Comparison of ENCODE assay signal across 34 cellular contexts in the genomic region with DNA sequence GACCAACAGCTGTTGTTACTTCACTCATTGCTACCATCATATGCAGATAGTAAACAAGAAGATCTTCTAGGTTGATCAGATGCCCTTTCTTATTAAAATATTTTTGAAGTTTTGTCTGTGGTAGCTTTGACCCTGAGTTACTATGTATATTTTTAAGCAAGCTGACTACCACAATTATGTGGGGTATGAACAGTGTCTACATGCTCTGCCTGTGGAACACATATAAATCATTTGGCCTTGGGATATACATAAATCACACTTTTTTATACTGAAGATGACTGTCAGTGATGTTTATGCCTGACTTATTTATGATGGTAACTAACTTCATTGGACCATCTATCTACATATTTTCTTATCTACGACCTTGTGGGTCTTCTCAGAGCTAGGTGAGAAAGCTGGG. TPM values are rescaled to one million over a fixed set of nuclear protein-coding genes. Genes with fewer than 3 reads are reported as not detected.
"Had no signal": no experiment of that assay in that cellular context is flagged by ENCODE, and none has a peak within 500 bp of the region (broad histone marks: within the 10 kb centered on the region; RNA-seq: fewer than 3 reads in every experiment).

No MANE protein-coding gene starts in this region.

- H2AFZ ChIP-seq: neural progenitor cell had no signal

- ATAC-seq: left colon; left lung; lower lobe of right lung; natural killer cell; right lobe of liver; stimulated activated naive B cell treated with anti-CD40 and anti-IgM and Interleukin-4, amounts not matched to agents 10 μg/mL and 1 μg/mL and 100 μg/mL, for 72 hours; stimulated activated naive CD8-positive, alpha-beta T cell treated with anti-CD3 and anti-CD28 coated beads, Interleukin-15, Interleukin-2, amounts not matched to agents 100 U/mL and 50 U/mL, for 24 hours had no signal

- DNase-seq: hypothalamus; immature natural killer cell; kidney; left colon; left lung; lower lobe of right lung; mammary epithelial cell; mesenchymal stem cell; naive B cell; natural killer cell; nephron progenitor cell; occipital lobe; right lobe of liver; stimulated activated CD4-positive, alpha-beta T cell treated with anti-CD3 and anti-CD28 coated beads, Interleukin-12 subunit alpha, Interleukin-12 subunit beta, amount 100 ng/mL, for 4 hours; stimulated activated CD4-positive, alpha-beta T cell treated with anti-CD3 and anti-CD28 coated beads, Interleukin-15, amount 100 ng/mL, for 24 hours; stimulated activated CD4-positive, alpha-beta T cell treated with anti-CD3 and anti-CD28 coated beads, Interleukin-2, amount 100 ng/mL, for 24 hours; stimulated activated CD4-positive, alpha-beta T cell treated with anti-CD3 and anti-CD28 coated beads, Interleukin-4, amount 100 ng/mL, for 1 hour; stimulated activated naive B cell treated with anti-CD40 and anti-IgM and Interleukin-4, amounts not matched to agents 10 μg/mL and 1 μg/mL and 100 μg/mL, for 72 hours; stimulated activated naive CD8-positive, alpha-beta T cell treated with anti-CD3 and anti-CD28 coated beads, Interleukin-15, Interleukin-2, amounts not matched to agents 100 U/mL and 50 U/mL, for 24 hours; stomach; upper lobe of left lung had no signal

- H3K27me3 ChIP-seq: left lung, neural progenitor cell, neutrophil, right atrium auricular region, right lobe of liver, stomach, tibial nerve, upper lobe of left lung, vagina had no signal

- H3K9me3 ChIP-seq: left lung, lower lobe of right lung, neutrophil, right atrium auricular region, right lobe of liver, stomach, thoracic aorta, tibial nerve, upper lobe of left lung, vagina had no signal

- H3K4me2 ChIP-seq: neural progenitor cell had no signal

- H3K4me1 ChIP-seq: left lung, lower lobe of right lung, right atrium auricular region, right lobe of liver, stomach, vagina had no signal

- H3K9ac ChIP-seq: neural progenitor cell had no signal

- H3K4me3 ChIP-seq: left lung, lower lobe of right lung, neural progenitor cell, right atrium auricular region, right lobe of liver, skin epidermis, stomach, thoracic aorta, tibial nerve, upper lobe of left lung, vagina had no signal

- H3K36me3 ChIP-seq: left lung, lower lobe of right lung, neutrophil, right atrium auricular region, right lobe of liver, stomach, thoracic aorta, tibial nerve, upper lobe of left lung, vagina had no signal

- H3K27ac ChIP-seq: left lung, lower lobe of right lung, neural progenitor cell, neutrophil, right atrium auricular region, right lobe of liver, skin epidermis, stomach, thoracic aorta, tibial nerve, upper lobe of left lung, vagina had no signal

RNA-seq across cellular contexts. Expression of a gene that starts 44.2 kb away (rescaled TPM):
- total RNA-seq: kidney, left colon, left lung, lower lobe of right lung, mammary epithelial cell, mononuclear cell, natural killer cell, osteocyte, pulmonary artery endothelial cell, renal cortical epithelial cell, right atrium auricular region, right lobe of liver, stomach, thoracic aorta, tibial nerve, vagina had no signal
- polyA plus RNA-seq: immature natural killer cell, liver, mammary epithelial cell, stomach, urinary bladder had no signal
